In genomic region chr1:151860504-151861187, GRCh38 we compare ENCODE assay signal across 22 cellular contexts. TPM values are rescaled to one million over a fixed set of nuclear protein-coding genes. Genes with fewer than 3 reads are reported as not detected.
"Had no signal": no experiment of that assay in that cellular context is flagged by ENCODE, and none has a peak within 500 bp of the region (broad histone marks: within the 10 kb centered on the region; RNA-seq: fewer than 3 reads in every experiment).

No MANE protein-coding gene starts in this region.

- ATAC-seq: activated CD8-positive, alpha-beta T cell treated with anti-CD3 and anti-CD28 coated beads for 36 hours; left lung had no signal

- H3K27me3 ChIP-seq: ascending aorta, left lung, sigmoid colon, thyroid gland, vagina had no signal

- H3K9me3 Mint-ChIP-seq: activated CD8-positive, alpha-beta T cell treated with anti-CD3 and anti-CD28 coated beads for 36 hours; activated naive CD8-positive, alpha-beta T cell treated with anti-CD3 and anti-CD28 coated beads, Interleukin-2, amount 10 ng/mL, durations not matched to agents 7 days and 5 days; activated T-cell treated with anti-CD3 and anti-CD28 coated beads, Interleukin-2, amount 50 U/mL, for 72 hours; memory B cell; T-helper 2 cell treated with Interferon-gamma antibody and Interleukin-4, amounts not matched to agents 5 μg/mL and 100 μg/mL, for 36 hours had no signal

- H3K27ac Mint-ChIP-seq: activated CD8-positive, alpha-beta T cell treated with anti-CD3 and anti-CD28 coated beads for 36 hours; activated naive CD8-positive, alpha-beta T cell treated with anti-CD3 and anti-CD28 coated beads, Interleukin-2, amount 10 ng/mL, durations not matched to agents 7 days and 5 days; memory B cell; T-helper 2 cell treated with Interferon-gamma antibody and Interleukin-4, amounts not matched to agents 5 μg/mL and 100 μg/mL, for 36 hours had no signal

- H3K36me3 Mint-ChIP-seq: activated naive CD8-positive, alpha-beta T cell treated with anti-CD3 and anti-CD28 coated beads, Interleukin-2, amount 10 ng/mL, durations not matched to agents 7 days and 5 days; memory B cell had no signal

- H3K4me3 Mint-ChIP-seq: activated CD8-positive, alpha-beta T cell treated with anti-CD3 and anti-CD28 coated beads for 36 hours; activated naive CD8-positive, alpha-beta T cell treated with anti-CD3 and anti-CD28 coated beads, Interleukin-2, amount 10 ng/mL, durations not matched to agents 7 days and 5 days; activated T-cell treated with anti-CD3 and anti-CD28 coated beads, Interleukin-2, amount 50 U/mL, for 72 hours; memory B cell; T-helper 2 cell treated with Interferon-gamma antibody and Interleukin-4, amounts not matched to agents 5 μg/mL and 100 μg/mL, for 36 hours had no signal

- H3K4me1 ChIP-seq: sigmoid colon, thyroid gland had no signal

- H3K36me3 ChIP-seq: ascending aorta, left lung, sigmoid colon, thyroid gland, vagina had no signal

- H3K27me3 Mint-ChIP-seq: activated CD8-positive, alpha-beta T cell treated with anti-CD3 and anti-CD28 coated beads for 36 hours had no signal

- H3K27ac ChIP-seq: ascending aorta, left lung, sigmoid colon, thyroid gland, vagina had no signal

- H3K4me3 ChIP-seq: ascending aorta, left lung, sigmoid colon, thyroid gland, vagina had no signal

- DNase-seq: activated CD4-positive, CD25-positive, alpha-beta regulatory T cell treated with anti-CD3 and anti-CD28 coated beads, Interleukin-2, amount 50 U/mL, for 72 hours; activated CD8-positive, alpha-beta memory T cell treated with anti-CD3 and anti-CD28 coated beads, Interleukin-2, amount 50 U/mL, for 4 hours; activated CD8-positive, alpha-beta T cell treated with anti-CD3 and anti-CD28 coated beads for 36 hours; activated gamma-delta T cell treated with Interleukin-2 at 50 U/mL for 16 hours; activated naive CD8-positive, alpha-beta T cell treated with anti-CD3 and anti-CD28 coated beads, Interleukin-2, amount 10 ng/mL, durations not matched to agents 7 days and 5 days; activated T-cell treated with anti-CD3 and anti-CD28 coated beads, Interleukin-2, amount 50 U/mL, for 72 hours; hypothalamus; left lung; sigmoid colon; stimulated activated CD4-positive, alpha-beta T cell treated with anti-CD3 and anti-CD28 coated beads, Interleukin-12 subunit alpha, Interleukin-12 subunit beta, amount 100 ng/mL, for 4 hours; stimulated activated CD4-positive, alpha-beta T cell treated with anti-CD3 and anti-CD28 coated beads, Interleukin-4, amount 100 ng/mL, for 1 hour; stimulated activated CD8-positive, alpha-beta memory T cell treated with anti-CD3 and anti-CD28 coated beads, Interleukin-4, amount 100 ng/mL, for 48 hours; SW 1271; thyroid gland had no signal

RNA-seq across cellular contexts. Expression of gene THEM5, which starts 7.1 kb away (rescaled TPM):
- total RNA-seq: activated CD8-positive, alpha-beta T cell treated with anti-CD3 and anti-CD28 coated beads for 36 hours; activated naive CD8-positive, alpha-beta T cell treated with anti-CD3 and anti-CD28 coated beads, Interleukin-2, amount 10 ng/mL, durations not matched to agents 7 days and 5 days; ascending aorta; epithelial cell of proximal tubule; left lung; osteocyte; sigmoid colon; thyroid gland had no signal
- polyA plus RNA-seq: neural cell, sigmoid colon had no signal

RNA-seq across cellular contexts. Expression of gene C2CD4D, which starts 21.0 kb away (rescaled TPM):
- total RNA-seq: ascending aorta, osteocyte, sigmoid colon, vagina had no signal
- polyA plus RNA-seq: neural cell had no signal

RNA-seq across cellular contexts. Expression of gene RORC, which starts 29.0 kb away (rescaled TPM):
- total RNA-seq: ascending aorta, epithelial cell of proximal tubule, osteocyte had no signal

RNA-seq across cellular contexts. Expression of gene LINGO4, which starts 55.4 kb away (rescaled TPM):
- total RNA-seq: activated CD8-positive, alpha-beta T cell treated with anti-CD3 and anti-CD28 coated beads for 36 hours; ascending aorta; epithelial cell of proximal tubule; osteocyte had no signal
- polyA plus RNA-seq: keratinocyte, neural cell had no signal
